Comparison of ENCODE assay signal across 1 cellular context in the genomic region with DNA sequence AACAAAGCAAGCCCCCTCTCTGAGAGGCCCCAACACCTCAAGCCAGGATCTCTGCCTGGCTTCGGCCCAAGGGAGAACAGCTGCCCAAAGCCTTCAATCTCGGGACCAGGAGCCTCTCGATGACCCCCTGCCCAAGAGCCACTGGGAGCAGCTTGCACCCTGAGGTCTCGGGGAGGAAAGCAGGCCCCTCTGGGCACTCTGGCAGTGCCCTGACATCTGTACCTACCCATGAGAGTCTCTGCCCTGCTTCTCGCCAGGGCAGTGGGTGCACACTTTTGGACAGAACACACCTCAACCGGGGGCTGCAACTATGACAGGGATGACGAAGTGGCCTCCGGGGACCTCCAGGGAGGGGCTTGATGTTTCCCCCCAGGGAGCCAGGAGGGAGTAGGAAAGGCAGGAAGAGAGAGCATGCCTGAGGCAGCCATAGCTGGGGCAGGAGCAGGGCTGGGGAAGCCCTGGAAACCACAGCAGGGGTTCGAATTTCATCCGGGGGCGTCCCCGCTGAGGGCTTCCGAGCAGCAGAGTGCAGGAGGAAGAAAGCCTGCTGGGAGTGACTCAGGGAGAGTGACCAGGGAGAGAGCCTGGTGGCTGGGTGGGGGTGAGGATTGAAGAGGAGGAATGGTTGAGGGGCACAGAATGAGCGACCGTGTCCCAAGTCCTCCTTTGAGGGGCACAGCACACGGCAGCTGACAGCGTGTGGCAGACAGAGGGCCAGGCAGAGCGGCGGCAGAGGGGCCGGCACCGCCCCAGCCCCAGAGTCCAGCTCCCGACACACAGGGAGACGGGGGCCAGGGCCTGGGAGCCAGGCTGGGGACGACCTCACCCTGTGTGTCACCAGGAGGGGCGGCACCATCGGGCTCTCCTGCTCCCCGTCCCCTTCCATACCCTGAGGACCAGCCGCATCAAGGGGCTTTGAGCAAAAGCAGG.
A peak's percentile ranks its signal among the peaks of the same experiment; 100 is the strongest.
TF ChIP-seq lines count a peak whose summit lies in the region.

No MANE protein-coding gene starts in this region.

TF ChIP-seq in HEK293, 187 proteins besides CTCF, POLR2A, EP300 and RAD21 (continued from another document and continues in another):
- TF ChIP-seq, protein P1, sequence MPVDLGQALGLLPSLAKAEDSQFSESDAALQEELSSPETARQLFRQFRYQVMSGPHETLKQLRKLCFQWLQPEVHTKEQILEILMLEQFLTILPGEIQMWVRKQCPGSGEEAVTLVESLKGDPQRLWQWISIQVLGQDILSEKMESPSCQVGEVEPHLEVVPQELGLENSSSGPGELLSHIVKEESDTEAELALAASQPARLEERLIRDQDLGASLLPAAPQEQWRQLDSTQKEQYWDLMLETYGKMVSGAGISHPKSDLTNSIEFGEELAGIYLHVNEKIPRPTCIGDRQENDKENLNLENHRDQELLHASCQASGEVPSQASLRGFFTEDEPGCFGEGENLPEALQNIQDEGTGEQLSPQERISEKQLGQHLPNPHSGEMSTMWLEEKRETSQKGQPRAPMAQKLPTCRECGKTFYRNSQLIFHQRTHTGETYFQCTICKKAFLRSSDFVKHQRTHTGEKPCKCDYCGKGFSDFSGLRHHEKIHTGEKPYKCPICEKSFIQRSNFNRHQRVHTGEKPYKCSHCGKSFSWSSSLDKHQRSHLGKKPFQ (tag by site-specific recombination; IDR thresholded peaks at IDR 0.05) = no peak
- TF ChIP-seq ZNF776 (tag by site-specific recombination; IDR thresholded peaks at IDR 0.05; ENCODE audit: borderline replicate concordance) = no peak
- no peak for TF ChIP-seq ZNF426 (tag by site-specific recombination; IDR thresholded peaks at IDR 0.05)
- TF ChIP-seq, protein P2, sequence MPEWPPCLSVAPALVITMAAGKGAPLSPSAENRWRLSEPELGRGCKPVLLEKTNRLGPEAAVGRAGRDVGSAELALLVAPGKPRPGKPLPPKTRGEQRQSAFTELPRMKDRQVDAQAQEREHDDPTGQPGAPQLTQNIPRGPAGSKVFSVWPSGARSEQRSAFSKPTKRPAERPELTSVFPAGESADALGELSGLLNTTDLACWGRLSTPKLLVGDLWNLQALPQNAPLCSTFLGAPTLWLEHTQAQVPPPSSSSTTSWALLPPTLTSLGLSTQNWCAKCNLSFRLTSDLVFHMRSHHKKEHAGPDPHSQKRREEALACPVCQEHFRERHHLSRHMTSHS (tag by site-specific recombination; IDR thresholded peaks at IDR 0.05) = no peak
- TF ChIP-seq SP7 (tag by site-specific recombination; IDR thresholded peaks at IDR 0.05) = peak; percentile 80
- TF ChIP-seq BCL6B (tag by site-specific recombination; IDR thresholded peaks at IDR 0.05) = no peak
- no peak for TF ChIP-seq ZNF16 (tag by site-specific recombination; IDR thresholded peaks at IDR 0.05; ENCODE audit: low read depth)
- TF ChIP-seq ZFP41 (tag by site-specific recombination; IDR thresholded peaks at IDR 0.05; ENCODE audit: borderline replicate concordance) = no peak
- TF ChIP-seq MZF1 (tag by site-specific recombination; IDR thresholded peaks at IDR 0.05; ENCODE audit: borderline replicate concordance) = no peak
- TF ChIP-seq, protein P3, sequence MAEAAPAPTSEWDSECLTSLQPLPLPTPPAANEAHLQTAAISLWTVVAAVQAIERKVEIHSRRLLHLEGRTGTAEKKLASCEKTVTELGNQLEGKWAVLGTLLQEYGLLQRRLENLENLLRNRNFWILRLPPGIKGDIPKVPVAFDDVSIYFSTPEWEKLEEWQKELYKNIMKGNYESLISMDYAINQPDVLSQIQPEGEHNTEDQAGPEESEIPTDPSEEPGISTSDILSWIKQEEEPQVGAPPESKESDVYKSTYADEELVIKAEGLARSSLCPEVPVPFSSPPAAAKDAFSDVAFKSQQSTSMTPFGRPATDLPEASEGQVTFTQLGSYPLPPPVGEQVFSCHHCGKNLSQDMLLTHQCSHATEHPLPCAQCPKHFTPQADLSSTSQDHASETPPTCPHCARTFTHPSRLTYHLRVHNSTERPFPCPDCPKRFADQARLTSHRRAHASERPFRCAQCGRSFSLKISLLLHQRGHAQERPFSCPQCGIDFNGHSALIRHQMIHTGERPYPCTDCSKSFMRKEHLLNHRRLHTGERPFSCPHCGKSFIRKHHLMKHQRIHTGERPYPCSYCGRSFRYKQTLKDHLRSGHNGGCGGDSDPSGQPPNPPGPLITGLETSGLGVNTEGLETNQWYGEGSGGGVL (tag by site-specific recombination; IDR thresholded peaks at IDR 0.05) = peak; percentile 59
- TF ChIP-seq ZNF146 (tag by site-specific recombination; IDR thresholded peaks at IDR 0.05) = no peak
- TF ChIP-seq SALL2 (tag by site-specific recombination; IDR thresholded peaks at IDR 0.05; ENCODE audit: borderline replicate concordance) = no peak
- TF ChIP-seq REPIN1 (tag by site-specific recombination; IDR thresholded peaks at IDR 0.05; ENCODE audit: low read depth) = no peak
- TF ChIP-seq, protein P4, sequence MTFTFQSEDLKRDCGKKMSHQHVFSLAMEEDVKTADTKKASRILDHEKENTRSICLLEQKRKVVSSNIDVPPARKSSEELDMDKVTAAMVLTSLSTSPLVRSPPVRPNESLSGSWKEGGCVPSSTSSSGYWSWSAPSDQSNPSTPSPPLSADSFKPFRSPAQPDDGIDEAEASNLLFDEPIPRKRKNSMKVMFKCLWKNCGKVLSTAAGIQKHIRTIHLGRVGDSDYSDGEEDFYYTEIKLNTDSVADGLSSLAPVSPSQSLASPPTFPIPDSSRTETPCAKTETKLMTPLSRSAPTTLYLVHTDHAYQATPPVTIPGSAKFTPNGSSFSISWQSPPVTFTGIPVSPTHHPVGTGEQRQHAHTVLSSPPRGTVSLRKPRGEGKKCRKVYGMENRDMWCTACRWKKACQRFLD (tag by site-specific recombination; IDR thresholded peaks at IDR 0.05) = no peak
- no peak for TF ChIP-seq ZNF626 (tag by site-specific recombination; IDR thresholded peaks at IDR 0.05)
- TF ChIP-seq, protein P5, sequence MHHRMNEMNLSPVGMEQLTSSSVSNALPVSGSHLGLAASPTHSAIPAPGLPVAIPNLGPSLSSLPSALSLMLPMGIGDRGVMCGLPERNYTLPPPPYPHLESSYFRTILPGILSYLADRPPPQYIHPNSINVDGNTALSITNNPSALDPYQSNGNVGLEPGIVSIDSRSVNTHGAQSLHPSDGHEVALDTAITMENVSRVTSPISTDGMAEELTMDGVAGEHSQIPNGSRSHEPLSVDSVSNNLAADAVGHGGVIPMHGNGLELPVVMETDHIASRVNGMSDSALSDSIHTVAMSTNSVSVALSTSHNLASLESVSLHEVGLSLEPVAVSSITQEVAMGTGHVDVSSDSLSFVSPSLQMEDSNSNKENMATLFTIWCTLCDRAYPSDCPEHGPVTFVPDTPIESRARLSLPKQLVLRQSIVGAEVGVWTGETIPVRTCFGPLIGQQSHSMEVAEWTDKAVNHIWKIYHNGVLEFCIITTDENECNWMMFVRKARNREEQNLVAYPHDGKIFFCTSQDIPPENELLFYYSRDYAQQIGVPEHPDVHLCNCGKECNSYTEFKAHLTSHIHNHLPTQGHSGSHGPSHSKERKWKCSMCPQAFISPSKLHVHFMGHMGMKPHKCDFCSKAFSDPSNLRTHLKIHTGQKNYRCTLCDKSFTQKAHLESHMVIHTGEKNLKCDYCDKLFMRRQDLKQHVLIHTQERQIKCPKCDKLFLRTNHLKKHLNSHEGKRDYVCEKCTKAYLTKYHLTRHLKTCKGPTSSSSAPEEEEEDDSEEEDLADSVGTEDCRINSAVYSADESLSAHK (tag by site-specific recombination; IDR thresholded peaks at IDR 0.05) = peak; percentile 78
- TF ChIP-seq PRDM2 (tag by site-specific recombination; IDR thresholded peaks at IDR 0.05; ENCODE audit: borderline replicate concordance) = no peak
- no peak for TF ChIP-seq ZNF211 (tag by site-specific recombination; IDR thresholded peaks at IDR 0.05; ENCODE audit: low read depth)
- TF ChIP-seq OVOL3 (tag by site-specific recombination; IDR thresholded peaks at IDR 0.05) = no peak
- no peak for TF ChIP-seq ZNF555 (tag by site-specific recombination; conservative IDR thresholded peaks at IDR 0.05)
- peak; percentile 87 for TF ChIP-seq ZBTB20 (tag by site-specific recombination; IDR thresholded peaks at IDR 0.05)
- no peak for TF ChIP-seq ZBTB10 (tag by site-specific recombination; IDR thresholded peaks at IDR 0.05)
- TF ChIP-seq ZNF223 (tag by site-specific recombination; IDR thresholded peaks at IDR 0.05) = no peak
- TF ChIP-seq ZNF239 (tag by site-specific recombination; IDR thresholded peaks at IDR 0.05) = no peak
- peak; percentile 47; the same call in 1 of the 2 replicates for TF ChIP-seq ZBTB17 (tag by site-specific recombination; IDR thresholded peaks at IDR 0.05)
- TF ChIP-seq ZNF768 (tag by site-specific recombination; IDR thresholded peaks at IDR 0.05) = no peak
- no peak for TF ChIP-seq ATF2 (tag by site-specific recombination; IDR thresholded peaks at IDR 0.05; ENCODE audit: low read depth)
- peak; percentile 72; the same call in 1 of the 2 replicates for TF ChIP-seq ZNF76 (tag by site-specific recombination; IDR thresholded peaks at IDR 0.05; ENCODE audit: borderline replicate concordance, low read depth)
- TF ChIP-seq ZNF37A (tag by site-specific recombination; IDR thresholded peaks at IDR 0.05) = no peak
- no peak for TF ChIP-seq ZNF19 (tag by site-specific recombination; IDR thresholded peaks at IDR 0.05; ENCODE audit: low read depth)
